21 cellular contexts compared by ENCODE assay signal in the genomic region with DNA sequence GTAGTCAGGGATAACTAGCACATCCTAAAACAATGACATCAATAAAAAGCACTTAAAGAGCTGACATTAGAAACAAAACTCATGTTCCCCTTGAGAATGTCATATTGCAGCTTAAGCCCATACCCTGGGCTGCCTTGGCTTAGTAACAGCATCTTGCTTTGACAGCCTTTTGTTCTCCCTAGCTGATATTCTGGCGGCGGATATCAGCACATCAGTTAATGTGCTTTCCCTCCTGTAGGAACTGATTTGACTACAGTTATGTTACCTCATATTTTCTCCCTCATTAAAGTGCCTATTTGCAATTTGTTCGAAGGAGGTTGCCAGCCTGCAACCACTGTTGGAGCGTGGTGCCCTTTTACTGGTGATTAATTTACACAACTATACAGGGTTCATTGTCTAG.
A peak's percentile ranks its signal among the peaks of the same experiment; 100 is the strongest.
DNase-seq lines count a peak whose midpoint lies in the region; ATAC-seq and TF ChIP-seq lines count a peak whose summit lies in the region.
"Had no signal": no experiment of that assay in that cellular context is flagged by ENCODE, and none has a peak within 500 bp of the region (broad histone marks: within the 10 kb centered on the region; RNA-seq: fewer than 3 reads in every experiment).

No MANE protein-coding gene starts in this region.

- POLR2A ChIA-PET in HEK293 (lab: Yijun Ruan, JAX) = no interaction called here

- WGBS in prostate gland = 44% methylated on average over 4 of the region's 4 CpGs

- no peaks in the 10 kb centered on the region for H3K36me3 ChIP-seq in HEK293 (ENCODE audit: control insufficient read depth in 2 of 2, insufficient read depth in 1 of 2, low read length in 2 of 2)
- H3K36me3 ChIP-seq in colonic mucosa = no peaks in the 10 kb centered on the region
- no peaks in the 10 kb centered on the region for H3K36me3 ChIP-seq in prostate gland
- H3K36me3 ChIP-seq: MG63 had no signal

- H3K9ac ChIP-seq in colonic mucosa (ENCODE audit: low read depth in 2 of 2, low read length in 2 of 2) = no peak overlapping the region

- H3K4me3 ChIP-seq in HEK293 (ENCODE audit: low read depth, low read length) (no peak overlapping the region), colonic mucosa (no peak overlapping the region), prostate gland (no peak overlapping the region)
- H3K4me3 ChIP-seq: MG63 had no signal

- TF ChIP-seq POLR2A in prostate gland (IDR thresholded peaks at IDR 0.05) = no peak

- no peaks in the 10 kb centered on the region for H3K9me3 ChIP-seq in HEK293 (ENCODE audit: control insufficient read depth, insufficient read depth, low read depth, low read length)
- no peaks in the 10 kb centered on the region for H3K9me3 ChIP-seq in colonic mucosa
- H3K9me3 ChIP-seq in prostate gland = no peaks in the 10 kb centered on the region
- H3K9me3 ChIP-seq: MG63 had no signal

- H3K4me1 Mint-ChIP-seq in type B pancreatic cell (ENCODE audit: unreplicated experiment) = no peaks in the 10 kb centered on the region

- CTCF ChIA-PET in HEK293 (lab: Yijun Ruan, JAX) = interaction anchor here (0.6 kb wide), 1 partner anchor 10 kb away, joined by 3 read pairs; no protein-coding TSS in a partner anchor

- H3K27me3 ChIP-seq in colonic mucosa (no peaks in the 10 kb centered on the region), prostate gland (replicated peaks; ENCODE audit: insufficient read depth) (no peaks in the 10 kb centered on the region)

- no peak for ATAC-seq in HG03280 (IDR thresholded peaks at IDR 0.05; ENCODE audit: unreplicated experiment)
- ATAC-seq: SK-N-SH treated with all-trans-retinoic acid at 6 μM for 48 hours had no signal

- H3K36me3 Mint-ChIP-seq in type B pancreatic cell = no peaks in the 10 kb centered on the region
- H3K36me3 Mint-ChIP-seq: CD4-positive, alpha-beta memory T cell had no signal

- intact Hi-C loops in colonic mucosa (cut with DNase I) (loop anchor here (10.0 kb wide), 1 partner anchor 222 kb away; no protein-coding TSS in a partner anchor), prostate gland (cut with DNase I) (loop anchor here (10.0 kb wide), 2 partner anchors 168 to 222 kb away; no protein-coding TSS in a partner anchor)

- H3K27me3 Mint-ChIP-seq in type B pancreatic cell = peaks cover 5% of the 10 kb centered on the region

- no peak overlapping the region for H3K27ac Mint-ChIP-seq in type B pancreatic cell
- H3K27ac Mint-ChIP-seq: CD4-positive, alpha-beta memory T cell had no signal

- no peak overlapping the region for H3K4me3 Mint-ChIP-seq in type B pancreatic cell
- H3K4me3 Mint-ChIP-seq: CD4-positive, alpha-beta memory T cell had no signal

- H3K4me1 ChIP-seq in HEK293 (ENCODE audit: control insufficient read depth, insufficient read depth, low read length) (peaks cover 41% of the 10 kb centered on the region), colonic mucosa (no peaks in the 10 kb centered on the region), prostate gland (replicated peaks) (peaks cover 2% of the 10 kb centered on the region)

- DNase-seq in NCI-H526 (lab: John Stamatoyannopoulos, UW) (peak; percentile 82 to 85), colonic mucosa (no peak), prostate gland (ENCODE audit: low spot score) (no peak), NCI-H345 treated with DMSO at 0.1 percent for 48 hours (lab: John Stamatoyannopoulos, UW; ENCODE audit: unreplicated experiment) (no peak), DMS114 treated with DMSO at 0.1 percent for 48 hours (lab: John Stamatoyannopoulos, UW; ENCODE audit: unreplicated experiment) (no peak), type B pancreatic cell (ENCODE audit: extremely low spot score, unreplicated experiment) (no peak)
- DNase-seq: AML-193; C1 segment of cervical spinal cord; CD4-positive, alpha-beta memory T cell; COR-L47; KBM-7; MG63; NCI-H1105 treated with DMSO at 0.1 percent for 48 hours; NCI-H146; NCI-H1930; NCI-H2107; NCI-H510A; SIG-M5 had no signal

- H3K27ac ChIP-seq in HEK293 (ENCODE audit: extremely low read depth, low read depth, low read length) (peak overlapping the region; percentile 86), colonic mucosa (peak overlapping the region; percentile 30), prostate gland (peak overlapping the region; percentile 10 to 18)

- no peak for TF ChIP-seq CTCF in HEK293 (tag by site-specific recombination; IDR thresholded peaks at IDR 0.05)
- TF ChIP-seq CTCF in colonic mucosa (IDR thresholded peaks at IDR 0.05) = no peak
- no peak for TF ChIP-seq CTCF in prostate gland (IDR thresholded peaks at IDR 0.05)
- no peak for TF ChIP-seq CTCF in type B pancreatic cell (conservative IDR thresholded peaks at IDR 0.05)

- H3K9me3 Mint-ChIP-seq in type B pancreatic cell = no peaks in the 10 kb centered on the region
- H3K9me3 Mint-ChIP-seq: CD4-positive, alpha-beta memory T cell had no signal

TF ChIP-seq in HEK293, 187 proteins besides CTCF, POLR2A, EP300 and RAD21:
- no peak for TF ChIP-seq ZNF292 (tag by site-specific recombination; IDR thresholded peaks at IDR 0.05; ENCODE audit: borderline replicate concordance, low read depth)
- TF ChIP-seq ZNF10 (tag by site-specific recombination; IDR thresholded peaks at IDR 0.05) = 0 out of 2 replicates have a peak, but pooled peaks have one; percentile 8
- no peak for TF ChIP-seq ZNF433 (tag by site-specific recombination; IDR thresholded peaks at IDR 0.05; ENCODE audit: low read depth)
- no peak for TF ChIP-seq BCL11A (tag by site-specific recombination; IDR thresholded peaks at IDR 0.05; ENCODE audit: low read depth)
- TF ChIP-seq ZNF747 (tag by site-specific recombination; IDR thresholded peaks at IDR 0.05) = no peak
- TF ChIP-seq, protein P1, sequence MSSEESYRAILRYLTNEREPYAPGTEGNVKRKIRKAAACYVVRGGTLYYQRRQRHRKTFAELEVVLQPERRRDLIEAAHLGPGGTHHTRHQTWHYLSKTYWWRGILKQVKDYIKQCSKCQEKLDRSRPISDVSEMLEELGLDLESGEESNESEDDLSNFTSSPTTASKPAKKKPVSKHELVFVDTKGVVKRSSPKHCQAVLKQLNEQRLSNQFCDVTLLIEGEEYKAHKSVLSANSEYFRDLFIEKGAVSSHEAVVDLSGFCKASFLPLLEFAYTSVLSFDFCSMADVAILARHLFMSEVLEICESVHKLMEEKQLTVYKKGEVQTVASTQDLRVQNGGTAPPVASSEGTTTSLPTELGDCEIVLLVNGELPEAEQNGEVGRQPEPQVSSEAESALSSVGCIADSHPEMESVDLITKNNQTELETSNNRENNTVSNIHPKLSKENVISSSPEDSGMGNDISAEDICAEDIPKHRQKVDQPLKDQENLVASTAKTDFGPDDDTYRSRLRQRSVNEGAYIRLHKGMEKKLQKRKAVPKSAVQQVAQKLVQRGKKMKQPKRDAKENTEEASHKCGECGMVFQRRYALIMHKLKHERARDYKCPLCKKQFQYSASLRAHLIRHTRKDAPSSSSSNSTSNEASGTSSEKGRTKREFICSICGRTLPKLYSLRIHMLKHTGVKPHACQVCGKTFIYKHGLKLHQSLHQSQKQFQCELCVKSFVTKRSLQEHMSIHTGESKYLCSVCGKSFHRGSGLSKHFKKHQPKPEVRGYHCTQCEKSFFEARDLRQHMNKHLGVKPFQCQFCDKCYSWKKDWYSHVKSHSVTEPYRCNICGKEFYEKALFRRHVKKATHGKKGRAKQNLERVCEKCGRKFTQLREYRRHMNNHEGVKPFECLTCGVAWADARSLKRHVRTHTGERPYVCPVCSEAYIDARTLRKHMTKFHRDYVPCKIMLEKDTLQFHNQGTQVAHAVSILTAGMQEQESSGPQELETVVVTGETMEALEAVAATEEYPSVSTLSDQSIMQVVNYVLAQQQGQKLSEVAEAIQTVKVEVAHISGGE (tag by site-specific recombination; conservative IDR thresholded peaks at IDR 0.05; ENCODE audit: low read depth) = no peak
- TF ChIP-seq ZNF561 (tag by site-specific recombination; IDR thresholded peaks at IDR 0.05; ENCODE audit: borderline replicate concordance) = 0 out of 2 replicates have a peak, but pooled peaks have one; percentile 18
- no peak for TF ChIP-seq ZNF510 (tag by site-specific recombination; IDR thresholded peaks at IDR 0.05; ENCODE audit: insufficient replicate concordance)
- no peak for TF ChIP-seq ZNF701 (tag by site-specific recombination; IDR thresholded peaks at IDR 0.05)
- TF ChIP-seq ZSCAN16 (tag by site-specific recombination; IDR thresholded peaks at IDR 0.05) = 0 out of 2 replicates have a peak, but pooled peaks have one; percentile 7
- TF ChIP-seq HOXA7 (CRISPR knock-in tag; IDR thresholded peaks at IDR 0.05; ENCODE audit: borderline replicate concordance) = no peak
- TF ChIP-seq OVOL3 (tag by site-specific recombination; IDR thresholded peaks at IDR 0.05) = peak; percentile 76; the same call in 1 of the 2 replicates
- no peak for TF ChIP-seq ZNF324 (tag by site-specific recombination; IDR thresholded peaks at IDR 0.05)
- no peak for TF ChIP-seq ZNF654 (tag by site-specific recombination; IDR thresholded peaks at IDR 0.05; ENCODE audit: low read depth)
- TF ChIP-seq BCL11B (tag by site-specific recombination; IDR thresholded peaks at IDR 0.05; ENCODE audit: low read depth) = no peak
- no peak for TF ChIP-seq ZNF623 (tag by site-specific recombination; IDR thresholded peaks at IDR 0.05)
- no peak for TF ChIP-seq WT1 (tag by site-specific recombination; IDR thresholded peaks at IDR 0.05)
- TF ChIP-seq, protein P2, sequence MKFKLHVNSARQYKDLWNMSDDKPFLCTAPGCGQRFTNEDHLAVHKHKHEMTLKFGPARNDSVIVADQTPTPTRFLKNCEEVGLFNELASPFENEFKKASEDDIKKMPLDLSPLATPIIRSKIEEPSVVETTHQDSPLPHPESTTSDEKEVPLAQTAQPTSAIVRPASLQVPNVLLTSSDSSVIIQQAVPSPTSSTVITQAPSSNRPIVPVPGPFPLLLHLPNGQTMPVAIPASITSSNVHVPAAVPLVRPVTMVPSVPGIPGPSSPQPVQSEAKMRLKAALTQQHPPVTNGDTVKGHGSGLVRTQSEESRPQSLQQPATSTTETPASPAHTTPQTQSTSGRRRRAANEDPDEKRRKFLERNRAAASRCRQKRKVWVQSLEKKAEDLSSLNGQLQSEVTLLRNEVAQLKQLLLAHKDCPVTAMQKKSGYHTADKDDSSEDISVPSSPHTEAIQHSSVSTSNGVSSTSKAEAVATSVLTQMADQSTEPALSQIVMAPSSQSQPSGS (tag by site-specific recombination; IDR thresholded peaks at IDR 0.05; ENCODE audit: low read depth) = peak; percentile 40; the same call in 1 of the 2 replicates
- no peak for TF ChIP-seq ZFP41 (tag by site-specific recombination; IDR thresholded peaks at IDR 0.05; ENCODE audit: borderline replicate concordance)
- TF ChIP-seq ZNF600 (tag by site-specific recombination; IDR thresholded peaks at IDR 0.05) = peak; percentile 46; the same call in 1 of the 2 replicates

Comparison
In these comparisons a context has a peak if more than half of its experiments do, and no peak if none do; other contexts are left out.
1. H3K27ac ChIP-seq: peak in every context shown above with its lines; median percentile 86 in HEK293; 30 in colonic mucosa; 14 in prostate gland.
2. DNase-seq: peak in NCI-H526 (2 of 2); none in colonic mucosa (single experiment), prostate gland (single experiment), NCI-H345 treated with DMSO at 0.1 percent for 48 hours (single experiment), DMS114 treated with DMSO at 0.1 percent for 48 hours (single experiment) and type B pancreatic cell (single experiment).